ENCODE assay signal across 8 cellular contexts in the genomic region with DNA sequence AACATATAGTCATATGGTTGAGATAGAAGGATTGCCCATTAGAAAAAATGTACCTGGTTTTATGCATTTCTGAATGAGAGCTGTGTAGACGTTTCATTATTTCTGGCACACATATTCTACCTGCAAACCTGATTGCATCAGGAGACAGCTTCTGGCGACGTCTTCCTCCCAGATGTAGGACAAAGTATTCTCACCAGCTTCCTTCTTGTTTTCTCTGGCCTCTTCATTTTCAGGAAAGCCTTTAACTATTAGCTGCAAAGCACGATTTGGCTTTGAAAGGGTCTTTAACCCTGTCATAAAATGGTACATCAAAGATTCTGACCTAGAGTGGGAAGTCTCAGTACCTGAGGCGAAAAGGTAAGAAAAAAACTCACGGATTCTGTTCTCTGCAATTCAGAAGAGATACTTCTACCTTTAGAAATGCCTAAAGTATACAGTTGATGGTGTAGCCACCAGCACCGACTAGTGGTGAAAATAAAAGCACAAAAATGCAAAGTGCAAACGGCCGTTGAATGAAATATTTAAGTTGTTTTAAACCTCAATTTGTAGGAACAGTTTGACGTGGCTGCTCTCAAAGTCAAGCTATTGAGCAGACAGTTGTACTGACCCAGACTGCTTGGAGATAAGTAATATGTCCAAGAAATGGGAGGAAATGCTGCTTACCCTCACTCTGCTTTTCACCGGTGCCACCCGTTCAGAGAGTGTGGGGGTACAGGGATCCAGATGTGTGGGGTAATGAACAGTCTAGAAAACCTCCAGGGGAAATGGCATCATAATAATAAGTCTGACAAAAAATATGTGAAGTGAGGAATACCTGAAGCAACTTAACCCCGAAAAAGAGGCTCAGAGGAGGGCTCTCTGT. TPM values are rescaled to one million over a fixed set of nuclear protein-coding genes. Genes with fewer than 3 reads are reported as not detected.
DNase-seq lines count a peak whose midpoint lies in the region; ATAC-seq and TF ChIP-seq lines count a peak whose summit lies in the region.

No MANE protein-coding gene starts in this region.

- no peak for TF ChIP-seq EP300 in ovary (IDR thresholded peaks at IDR 0.05)

- H3K36me3 Mint-ChIP-seq in effector memory CD8-positive, alpha-beta T cell (ENCODE audit: insufficient read depth): peaks cover 25% of the 10 kb centered on the region
- H3K36me3 Mint-ChIP-seq in natural killer cell treated with Interleukin-12 subunit alpha and Interleukin-12 subunit beta and Interleukin-15 and Interleukin-18, amount 100 ng/mL, for 72 hours: peaks cover 35% of the 10 kb centered on the region

- ATAC-seq in GM18858 (IDR thresholded peaks at IDR 0.05; ENCODE audit: unreplicated experiment): peak; percentile 46
- peak; percentile 90 for ATAC-seq in effector memory CD8-positive, alpha-beta T cell (replicated peaks)
- ATAC-seq in natural killer cell treated with Interleukin-12 subunit alpha and Interleukin-12 subunit beta and Interleukin-15 and Interleukin-18, amount 100 ng/mL, for 72 hours: peak in 1 of 2 donors; percentile 56
- no peak for ATAC-seq in HG02588 (IDR thresholded peaks at IDR 0.05; ENCODE audit: unreplicated experiment)

- no peaks in the 10 kb centered on the region for H3K27me3 ChIP-seq in ovary

- 25 to 31% (median 28%) methylated on average over 13 of the region's 13 CpGs for WGBS in ovary, 3 donors

- H3K9me3 Mint-ChIP-seq in effector memory CD8-positive, alpha-beta T cell: no peaks in the 10 kb centered on the region
- H3K9me3 Mint-ChIP-seq in natural killer cell treated with Interleukin-12 subunit alpha and Interleukin-12 subunit beta and Interleukin-15 and Interleukin-18, amount 100 ng/mL, for 72 hours: no peaks in the 10 kb centered on the region

- peak; percentile 65 for TF ChIP-seq CTCF in AG09309 (IDR thresholded peaks at IDR 0.05; ENCODE audit: control insufficient read depth, insufficient read depth, low read depth, low read length, missing control alignments)
- TF ChIP-seq CTCF in ovary (IDR thresholded peaks at IDR 0.05): peak in 1 of 3 donors; percentile 12

- H3K27ac Mint-ChIP-seq in effector memory CD8-positive, alpha-beta T cell: no peak overlapping the region
- peak overlapping the region; percentile 69 to 86 for H3K27ac Mint-ChIP-seq in natural killer cell treated with Interleukin-12 subunit alpha and Interleukin-12 subunit beta and Interleukin-15 and Interleukin-18, amount 100 ng/mL, for 72 hours

- DNase-seq in AG09309 (ENCODE audit: low read depth): peak; percentile 1
- peak; percentile 26 for DNase-seq in HuH-7 (ENCODE audit: low spot score)
- DNase-seq in activated CD4-positive, alpha-beta T cell treated with anti-CD3 and anti-CD28 coated beads for 1 hour: peak; percentile 15
- DNase-seq in effector memory CD8-positive, alpha-beta T cell: peak; percentile 42 to 61 (median 48)
- no peak for DNase-seq in natural killer cell treated with Interleukin-12 subunit alpha and Interleukin-12 subunit beta and Interleukin-15 and Interleukin-18, amount 100 ng/mL, for 72 hours (ENCODE audit: low spot score)
- DNase-seq in ovary: no peak

- no peaks in the 10 kb centered on the region for H3K27me3 Mint-ChIP-seq in effector memory CD8-positive, alpha-beta T cell
- H3K27me3 Mint-ChIP-seq in natural killer cell treated with Interleukin-12 subunit alpha and Interleukin-12 subunit beta and Interleukin-15 and Interleukin-18, amount 100 ng/mL, for 72 hours: no peaks in the 10 kb centered on the region

- no peak for TF ChIP-seq POLR2A in ovary (IDR thresholded peaks at IDR 0.05)

- peak overlapping the region; percentile 10 to 50 for H3K4me3 Mint-ChIP-seq in effector memory CD8-positive, alpha-beta T cell
- H3K4me3 Mint-ChIP-seq in natural killer cell treated with Interleukin-12 subunit alpha and Interleukin-12 subunit beta and Interleukin-15 and Interleukin-18, amount 100 ng/mL, for 72 hours: peak overlapping the region; percentile 42

- H3K4me3 ChIP-seq in AG09309 (ENCODE audit: control insufficient read depth, low read depth, low read length) (no peak overlapping the region), ovary (no peak overlapping the region)

- no peaks in the 10 kb centered on the region for H3K9me3 ChIP-seq in ovary

- no peaks in the 10 kb centered on the region for H3K36me3 ChIP-seq in ovary

- H3K27ac ChIP-seq in ovary: no peak overlapping the region

- intact Hi-C loops in ovary (cut with DNase I): no loop called here

- H3K4me1 ChIP-seq in ovary (ENCODE audit: insufficient read depth): no peaks in the 10 kb centered on the region

- peaks cover 5% of the 10 kb centered on the region in 2 donors for H3K4me1 Mint-ChIP-seq in effector memory CD8-positive, alpha-beta T cell (ENCODE audit: low read depth in 2 of 2)
- peaks cover 19 to 26% of the 10 kb centered on the region in 2 donors for H3K4me1 Mint-ChIP-seq in natural killer cell treated with Interleukin-12 subunit alpha and Interleukin-12 subunit beta and Interleukin-15 and Interleukin-18, amount 100 ng/mL, for 72 hours (ENCODE audit: low read depth in 2 of 2)

RNA-seq across cellular contexts. Expression of a gene that starts 20.2 kb away (rescaled TPM):
- total RNA-seq in natural killer cell treated with Interleukin-12 subunit alpha and Interleukin-12 subunit beta and Interleukin-15 and Interleukin-18, amount 100 ng/mL, for 72 hours: 100 to 1,000 TPM; 159 to 355 TPM
- under 1 TPM; 0.10 to 0.77 (median 0.33) TPM for total RNA-seq in ovary
- polyA plus RNA-seq in ovary: under 1 TPM; 0.17 to 0.43 TPM

RNA-seq across cellular contexts. Expression of a gene that starts 29.8 kb away (rescaled TPM):
- under 1 TPM; 0.10 to 0.14 TPM for total RNA-seq in natural killer cell treated with Interleukin-12 subunit alpha and Interleukin-12 subunit beta and Interleukin-15 and Interleukin-18, amount 100 ng/mL, for 72 hours
- total RNA-seq in ovary: under 1 TPM in 4 of 7 donors, not detected in 3; 0.10 to 0.13 (median 0.11) TPM
- polyA plus RNA-seq in ovary: not detected

Comparison
In these comparisons a context has a peak if more than half of its experiments do, and no peak if none do; other contexts are left out.
1. DNase-seq: peak in AG09309 (single experiment), HuH-7 (single experiment), activated CD4-positive, alpha-beta T cell treated with anti-CD3 and anti-CD28 coated beads for 1 hour (single experiment) and effector memory CD8-positive, alpha-beta T cell (3 of 3); none in natural killer cell treated with Interleukin-12 subunit alpha and Interleukin-12 subunit beta and Interleukin-15 and Interleukin-18, amount 100 ng/mL, for 72 hours (single experiment) and ovary (0 of 5).
2. H3K27ac Mint-ChIP-seq: peak in natural killer cell treated with Interleukin-12 subunit alpha and Interleukin-12 subunit beta and Interleukin-15 and Interleukin-18, amount 100 ng/mL, for 72 hours (2 of 2); none in effector memory CD8-positive, alpha-beta T cell (0 of 2).
3. RNA of a gene that starts 20.2 kb away (total RNA-seq): 159 to 355 TPM in natural killer cell treated with Interleukin-12 subunit alpha and Interleukin-12 subunit beta and Interleukin-15 and Interleukin-18, amount 100 ng/mL, for 72 hours; 0.10 to 0.77 TPM in ovary; every median in the first group is over 10 times any median in the second.